ENCODE assay signal across 12 cellular contexts in the genomic region with DNA sequence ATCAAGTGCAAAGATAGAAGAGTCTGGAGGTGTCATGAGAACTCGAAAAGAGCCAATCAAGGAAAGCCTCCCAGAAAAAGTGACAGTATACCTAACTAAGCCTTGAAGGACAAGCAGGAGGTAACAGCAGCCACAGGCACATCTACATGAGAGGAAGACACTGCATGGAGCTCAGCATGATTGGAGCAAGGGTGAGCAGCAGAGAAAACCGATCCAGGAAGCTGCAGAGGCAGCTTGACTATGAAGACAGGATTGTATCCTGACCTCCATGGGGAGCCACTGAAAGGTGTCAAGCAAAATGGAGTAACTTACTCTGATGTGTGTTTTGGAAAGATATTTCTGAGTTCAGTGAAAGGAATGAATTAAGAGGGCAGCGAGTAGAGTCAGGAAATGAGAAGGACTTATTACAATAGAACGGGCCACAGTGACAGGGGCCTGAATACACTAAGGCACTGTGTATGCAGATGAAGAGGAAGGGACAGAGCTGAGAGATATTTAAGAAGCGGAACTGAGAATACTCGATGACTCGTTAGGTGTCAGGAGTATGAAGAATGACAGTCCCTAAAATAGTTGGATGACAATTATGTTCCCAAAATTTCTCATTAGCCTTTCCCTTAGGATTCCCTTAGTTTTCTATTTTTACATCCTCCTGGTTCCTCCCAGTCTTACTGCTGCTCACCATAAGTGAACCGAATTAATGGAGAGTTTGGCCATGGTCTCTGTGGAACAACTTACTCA.
DNase-seq lines count a peak whose midpoint lies in the region; ATAC-seq and TF ChIP-seq lines count a peak whose summit lies in the region.
"Had no signal": no experiment of that assay in that cellular context is flagged by ENCODE, and none has a peak within 500 bp of the region (broad histone marks: within the 10 kb centered on the region; RNA-seq: fewer than 3 reads in every experiment).

No MANE protein-coding gene starts in this region.

- H3K4me1 Mint-ChIP-seq in CD14-positive monocyte, result peaks cover 12% of the 10 kb centered on the region

- no peak overlapping the region for H3K27ac ChIP-seq in HEK293 (ENCODE audit: extremely low read depth, low read depth, low read length)
- no peak overlapping the region for H3K27ac ChIP-seq in stomach
- no peak overlapping the region for H3K27ac ChIP-seq in adrenal gland
- H3K27ac ChIP-seq: neutrophil, transverse colon had no signal

- H3K27me3 ChIP-seq in stomach (no peaks in the 10 kb centered on the region), adrenal gland (no peaks in the 10 kb centered on the region)
- H3K27me3 ChIP-seq: neutrophil, transverse colon had no signal

- no peak for TF ChIP-seq EP300 in stomach (IDR thresholded peaks at IDR 0.05)

- H3K4me3 ChIP-seq in HEK293 (ENCODE audit: low read depth, low read length) (no peak overlapping the region), stomach (no peak overlapping the region), adrenal gland (no peak overlapping the region)
- H3K4me3 ChIP-seq: transverse colon had no signal

- TF ChIP-seq POLR2A in stomach (IDR thresholded peaks at IDR 0.05), result no peak
- TF ChIP-seq POLR2A in adrenal gland (IDR thresholded peaks at IDR 0.05), result no peak

- peaks cover 0 to 1% (median under 1%) of the 10 kb centered on the region in 3 donors for H3K27me3 Mint-ChIP-seq in CD14-positive monocyte (ENCODE audit: low read depth in 3 of 3)

- CTCF ChIA-PET in HEK293 (lab: Yijun Ruan, JAX), result interaction anchor here (0.7 kb wide), 1 partner anchor 13 kb away, joined by 3 read pairs; no protein-coding TSS in a partner anchor

- H3K4me3 Mint-ChIP-seq in CD14-positive monocyte, result peak overlapping the region in 1 of 2 donors; percentile 65

- H3K36me3 Mint-ChIP-seq in CD14-positive monocyte, result no peaks in the 10 kb centered on the region

- H3K9me3 Mint-ChIP-seq in CD14-positive monocyte, result no peaks in the 10 kb centered on the region

- H3K4me1 ChIP-seq in HEK293 (ENCODE audit: control insufficient read depth, insufficient read depth, low read length) (no peaks in the 10 kb centered on the region), stomach (no peaks in the 10 kb centered on the region), adrenal gland (replicated peaks in 1 of 2) (no peaks in the 10 kb centered on the region)
- H3K4me1 ChIP-seq: transverse colon had no signal

- TF ChIP-seq CTCF in HEK293 (tag by site-specific recombination; IDR thresholded peaks at IDR 0.05) (no peak), CD14-positive monocyte (IDR thresholded peaks at IDR 0.05) (no peak), stomach (IDR thresholded peaks at IDR 0.05) (no peak), adrenal gland (IDR thresholded peaks at IDR 0.05) (no peak)

- H3K9me3 ChIP-seq in HEK293 (ENCODE audit: control insufficient read depth, insufficient read depth, low read depth, low read length), result no peaks in the 10 kb centered on the region
- H3K9me3 ChIP-seq in stomach, result no peaks in the 10 kb centered on the region
- H3K9me3 ChIP-seq in adrenal gland (replicated peaks in 1 of 3), result no peaks in the 10 kb centered on the region
- H3K9me3 ChIP-seq: neutrophil, transverse colon had no signal

- peak; percentile 82 for ATAC-seq in GM18861 (IDR thresholded peaks at IDR 0.05; ENCODE audit: unreplicated experiment)

- intact Hi-C loops in CD14-positive monocyte (cut with micrococcal nuclease), result no loop called here
- intact Hi-C loops in stomach (cut with DNase I; ENCODE audit: low total_unique reads), result no loop called here
- intact Hi-C loops in adrenal gland (cut with DNase I), result no loop called here

- WGBS in stomach, 5 donors, result 74 to 88% (median 84%) methylated on average over 8 of the region's 8 CpGs
- 69 to 72% (median 71%) methylated on average over 8 of the region's 8 CpGs for WGBS in adrenal gland, 4 donors

- peak overlapping the region in 3 of 7 donors; percentile 1 to 70 (median 41) for H3K27ac Mint-ChIP-seq in CD14-positive monocyte

- H3K36me3 ChIP-seq in HEK293 (ENCODE audit: control insufficient read depth in 2 of 2, insufficient read depth in 1 of 2, low read length in 2 of 2), result no peaks in the 10 kb centered on the region
- no peaks in the 10 kb centered on the region for H3K36me3 ChIP-seq in stomach
- no peaks in the 10 kb centered on the region for H3K36me3 ChIP-seq in adrenal gland (replicated peaks in 1 of 2)
- H3K36me3 ChIP-seq: neutrophil, transverse colon had no signal

- POLR2A ChIA-PET in HEK293 (lab: Yijun Ruan, JAX), result no interaction called here

- peak; percentile 88 for DNase-seq in NOMO-1 treated with DMSO at 0.1 percent for 48 hours (lab: John Stamatoyannopoulos, UW; ENCODE audit: unreplicated experiment)
- DNase-seq in myocyte (ENCODE audit: low read depth), result peak; percentile 86
- DNase-seq in CD14-positive monocyte (ENCODE audit: low spot score), result no peak
- no peak for DNase-seq in stomach
- no peak for DNase-seq in adrenal gland
- DNase-seq in HuH-7 (ENCODE audit: low spot score), result no peak
- DNase-seq: DMS153, NCI-H524, transverse colon had no signal

TF ChIP-seq in HEK293, 187 proteins besides CTCF, POLR2A, EP300 and RAD21:
- TF ChIP-seq ZNF501 (tag by site-specific recombination; IDR thresholded peaks at IDR 0.05) (no peak), ZBTB17 (tag by site-specific recombination; IDR thresholded peaks at IDR 0.05) (peak; percentile 34; the same call in 1 of the 2 replicates), ZNF660 (tag by site-specific recombination; IDR thresholded peaks at IDR 0.05) (no peak)
- TF ChIP-seq, protein P1, sequence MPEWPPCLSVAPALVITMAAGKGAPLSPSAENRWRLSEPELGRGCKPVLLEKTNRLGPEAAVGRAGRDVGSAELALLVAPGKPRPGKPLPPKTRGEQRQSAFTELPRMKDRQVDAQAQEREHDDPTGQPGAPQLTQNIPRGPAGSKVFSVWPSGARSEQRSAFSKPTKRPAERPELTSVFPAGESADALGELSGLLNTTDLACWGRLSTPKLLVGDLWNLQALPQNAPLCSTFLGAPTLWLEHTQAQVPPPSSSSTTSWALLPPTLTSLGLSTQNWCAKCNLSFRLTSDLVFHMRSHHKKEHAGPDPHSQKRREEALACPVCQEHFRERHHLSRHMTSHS (tag by site-specific recombination; IDR thresholded peaks at IDR 0.05), result no peak

Comparison
In these comparisons a context has a peak if more than half of its experiments do, and no peak if none do; other contexts are left out.
1. DNase-seq: peak in NOMO-1 treated with DMSO at 0.1 percent for 48 hours (single experiment) and myocyte (single experiment); none in CD14-positive monocyte (single experiment), stomach (single experiment), adrenal gland (0 of 7) and HuH-7 (single experiment).